In the genomic region with DNA sequence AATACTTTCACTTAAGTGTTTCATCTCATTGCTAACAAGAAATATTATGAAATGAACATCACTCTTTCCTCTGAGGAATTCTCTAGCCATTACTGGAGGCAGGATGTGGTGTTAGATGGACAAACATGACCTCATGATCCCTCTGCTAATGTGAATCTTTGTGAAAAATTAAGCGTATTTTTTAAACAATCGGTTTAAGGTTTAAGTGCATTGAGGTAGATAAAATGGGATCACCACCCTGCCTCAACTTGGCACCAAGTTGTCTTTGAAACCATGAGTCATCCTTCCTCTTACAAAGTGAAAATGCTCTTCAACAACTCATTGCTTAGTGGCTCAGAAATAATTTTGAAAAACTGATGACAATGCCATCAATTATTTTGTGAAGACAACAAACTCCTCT, we compare ENCODE assay signal across 9 cellular contexts.
DNase-seq lines count a peak whose midpoint lies in the region; ATAC-seq lines count a peak whose summit lies in the region.
"Had no signal": no experiment of that assay in that cellular context is flagged by ENCODE, and none has a peak within 500 bp of the region (broad histone marks: within the 10 kb centered on the region; RNA-seq: fewer than 3 reads in every experiment).

No MANE protein-coding gene starts in this region.

- ATAC-seq in Right ventricle myocardium inferior (peak; percentile 37), HG02798 (IDR thresholded peaks at IDR 0.05; ENCODE audit: poor library complexity, unreplicated experiment) (no peak), GM21423 (IDR thresholded peaks at IDR 0.05; ENCODE audit: unreplicated experiment) (no peak)

- H3K4me1 ChIP-seq in endocrine pancreas (ENCODE audit: control insufficient read depth, insufficient read depth, low read length) (no peaks in the 10 kb centered on the region), skeletal muscle satellite cell (ENCODE audit: control insufficient read depth, insufficient read depth, low read length) (peaks cover 46% of the 10 kb centered on the region)
- H3K4me1 ChIP-seq: right atrium auricular region had no signal

- no peak for DNase-seq in Right ventricle myocardium inferior (ENCODE audit: missing footprints)
- no peak for DNase-seq in cardiac septum (ENCODE audit: low spot score)
- DNase-seq in NCI-H460 (ENCODE audit: extremely low read depth, low read depth), result peak; percentile 77
- DNase-seq in NCI-H345 treated with DMSO at 0.1 percent for 48 hours (lab: John Stamatoyannopoulos, UW; ENCODE audit: unreplicated experiment), result no peak

- H3K36me3 ChIP-seq in endocrine pancreas (ENCODE audit: control insufficient read depth, insufficient read depth, low read length), result no peaks in the 10 kb centered on the region
- no peaks in the 10 kb centered on the region for H3K36me3 ChIP-seq in skeletal muscle satellite cell (ENCODE audit: insufficient read depth, low read length)
- H3K36me3 ChIP-seq: right atrium auricular region had no signal

- H3K4me3 ChIP-seq in endocrine pancreas (ENCODE audit: control insufficient read depth, insufficient read depth, low read length) (peak overlapping the region; percentile 18), skeletal muscle satellite cell (ENCODE audit: low read length) (no peak overlapping the region)
- H3K4me3 ChIP-seq: right atrium auricular region had no signal

- H3K27me3 ChIP-seq in endocrine pancreas (ENCODE audit: control insufficient read depth, insufficient read depth, low read length) (no peaks in the 10 kb centered on the region), skeletal muscle satellite cell (ENCODE audit: control insufficient read depth, insufficient read depth, low read length) (no peaks in the 10 kb centered on the region)
- H3K27me3 ChIP-seq: right atrium auricular region had no signal

- H3K9me3 ChIP-seq in endocrine pancreas (ENCODE audit: control insufficient read depth, low read length) (no peaks in the 10 kb centered on the region), skeletal muscle satellite cell (replicated peaks; ENCODE audit: low read length) (no peaks in the 10 kb centered on the region)
- H3K9me3 ChIP-seq: right atrium auricular region had no signal

- H3K9ac ChIP-seq in endocrine pancreas (ENCODE audit: control insufficient read depth, insufficient read depth, low read length), result no peak overlapping the region
- peak overlapping the region; percentile 53 for H3K9ac ChIP-seq in skeletal muscle satellite cell (ENCODE audit: low read depth, low read length)

- intact Hi-C loops in Right ventricle myocardium inferior (cut with DNase I), result no loop called here
- intact Hi-C loops in cardiac septum (cut with DNase I), result no loop called here

- H3K4me2 ChIP-seq in skeletal muscle satellite cell (ENCODE audit: low read length), result peak overlapping the region; percentile 30
